In the genomic region with DNA sequence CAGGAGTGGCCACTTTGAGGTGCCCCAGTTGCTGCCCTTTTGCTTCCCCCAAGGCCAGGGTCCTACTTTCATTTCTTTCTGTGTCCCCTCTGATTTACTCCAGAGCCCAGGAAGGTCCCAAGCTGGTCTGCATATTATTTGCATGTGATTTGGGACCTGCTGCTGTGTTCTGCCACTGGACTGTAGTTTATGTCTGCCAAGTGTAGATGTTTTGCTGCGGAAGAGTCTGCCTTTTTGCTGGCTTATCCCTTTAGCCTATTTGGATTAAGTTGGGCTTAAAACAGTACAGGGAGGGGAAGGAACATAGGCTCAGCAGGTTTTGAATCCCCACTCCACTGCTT, we compare ENCODE assay signal across 27 cellular contexts. TPM values are rescaled to one million over a fixed set of nuclear protein-coding genes. Genes with fewer than 3 reads are reported as not detected.
DNase-seq lines count a peak whose midpoint lies in the region; TF ChIP-seq lines count a peak whose summit lies in the region.
"Had no signal": no experiment of that assay in that cellular context is flagged by ENCODE, and none has a peak within 500 bp of the region (broad histone marks: within the 10 kb centered on the region; RNA-seq: fewer than 3 reads in every experiment).

No MANE protein-coding gene starts in this region.

- H3K4me3 ChIP-seq in WERI-Rb-1 (ENCODE audit: low read depth, low read length) (no peak overlapping the region), esophagus (ENCODE audit: low read depth in 1 of 2, low read length in 2 of 2) (no peak overlapping the region), breast epithelium (no peak overlapping the region)
- H3K4me3 ChIP-seq: BLaER1, Peyer's patch, SK-N-MC had no signal

- H3K27me3 ChIP-seq in WERI-Rb-1 (ENCODE audit: insufficient read depth, low read depth, severe bottlenecking) (no peaks in the 10 kb centered on the region), esophagus (ENCODE audit: control insufficient read depth in 1 of 2, insufficient read depth in 2 of 2, low read length in 2 of 2) (no peaks in the 10 kb centered on the region), breast epithelium (peaks cover 0 to 3% of the 10 kb centered on the region in 2 donors)
- H3K27me3 ChIP-seq: BLaER1, Peyer's patch had no signal

- WGBS in esophagus, 2 donors, result 53 to 85% methylated on average over 1 of the region's 1 CpG

- H3K36me3 ChIP-seq in WERI-Rb-1, result no peaks in the 10 kb centered on the region
- H3K36me3 ChIP-seq in esophagus (ENCODE audit: control insufficient read depth in 2 of 2, insufficient read depth in 2 of 2, low read length in 1 of 2), result no peaks in the 10 kb centered on the region
- no peaks in the 10 kb centered on the region for H3K36me3 ChIP-seq in breast epithelium
- H3K36me3 ChIP-seq: BLaER1, Peyer's patch had no signal

- H3K4me1 ChIP-seq in esophagus (ENCODE audit: control insufficient read depth in 2 of 2, insufficient read depth in 2 of 2, low read length in 1 of 2) (peaks cover 0 to 13% of the 10 kb centered on the region in 2 donors), breast epithelium (peaks cover 0 to 2% of the 10 kb centered on the region in 2 donors)
- H3K4me1 ChIP-seq: Caco-2 had no signal

- H3K27ac ChIP-seq in C4-2B (peak overlapping the region; percentile 64), WERI-Rb-1 (peak overlapping the region; percentile 18; the same call in 1 of the 2 replicates), esophagus (ENCODE audit: low read depth in 2 of 2, low read length in 1 of 2) (peak overlapping the region; percentile 72 to 84), breast epithelium (no peak overlapping the region)
- H3K27ac ChIP-seq: BLaER1, HL-60, Peyer's patch, SK-N-MC had no signal

- TF ChIP-seq CTCF in C4-2B (conservative IDR thresholded peaks at IDR 0.05) (peak; percentile 64), WERI-Rb-1 (IDR thresholded peaks at IDR 0.05; ENCODE audit: low read depth, low read length) (no peak), breast epithelium (IDR thresholded peaks at IDR 0.05) (no peak)

- no peak overlapping the region for H3K4me3 Mint-ChIP-seq in activated T-helper 1 cell treated with anti-CD3 and anti-CD28 coated beads, Interleukin-12 subunit alpha, Interleukin-12 subunit beta, Interleukin-2, Interleukin-4 antibody, amounts not matched to agents 30 ng/mL and 10 ng/mL and 1 ng/mL, durations not matched to agents 14 hours and 24 hours and 36 hours
- H3K4me3 Mint-ChIP-seq: CD4-positive, alpha-beta memory T cell had no signal

- no peaks in the 10 kb centered on the region for H3K36me3 Mint-ChIP-seq in activated T-helper 1 cell treated with anti-CD3 and anti-CD28 coated beads, Interleukin-12 subunit alpha, Interleukin-12 subunit beta, Interleukin-2, Interleukin-4 antibody, amounts not matched to agents 30 ng/mL and 10 ng/mL and 1 ng/mL, durations not matched to agents 14 hours and 24 hours and 36 hours (ENCODE audit: low read depth)
- H3K36me3 Mint-ChIP-seq: CD4-positive, alpha-beta memory T cell had no signal

- H3K27ac Mint-ChIP-seq in activated T-helper 1 cell treated with anti-CD3 and anti-CD28 coated beads, Interleukin-12 subunit alpha, Interleukin-12 subunit beta, Interleukin-2, Interleukin-4 antibody, amounts not matched to agents 30 ng/mL and 10 ng/mL and 1 ng/mL, durations not matched to agents 14 hours and 24 hours and 36 hours, result no peak overlapping the region
- H3K27ac Mint-ChIP-seq: CD4-positive, alpha-beta memory T cell had no signal

- peaks cover 8% of the 10 kb centered on the region for H3K4me1 Mint-ChIP-seq in activated T-helper 1 cell treated with anti-CD3 and anti-CD28 coated beads, Interleukin-12 subunit alpha, Interleukin-12 subunit beta, Interleukin-2, Interleukin-4 antibody, amounts not matched to agents 30 ng/mL and 10 ng/mL and 1 ng/mL, durations not matched to agents 14 hours and 24 hours and 36 hours (ENCODE audit: low read depth)

- H3K9me3 ChIP-seq in WERI-Rb-1 (ENCODE audit: severe bottlenecking) (peaks cover 2% of the 10 kb centered on the region), esophagus (ENCODE audit: control insufficient read depth in 2 of 2, insufficient read depth in 1 of 2, low read depth in 1 of 2, low read length in 1 of 2) (no peaks in the 10 kb centered on the region), breast epithelium (no peaks in the 10 kb centered on the region)
- H3K9me3 ChIP-seq: BLaER1, Caco-2, Peyer's patch had no signal

- no peaks in the 10 kb centered on the region for H3K9me3 Mint-ChIP-seq in activated T-helper 1 cell treated with anti-CD3 and anti-CD28 coated beads, Interleukin-12 subunit alpha, Interleukin-12 subunit beta, Interleukin-2, Interleukin-4 antibody, amounts not matched to agents 30 ng/mL and 10 ng/mL and 1 ng/mL, durations not matched to agents 14 hours and 24 hours and 36 hours
- H3K9me3 Mint-ChIP-seq: CD4-positive, alpha-beta memory T cell had no signal

- H3K27me3 Mint-ChIP-seq in activated T-helper 1 cell treated with anti-CD3 and anti-CD28 coated beads, Interleukin-12 subunit alpha, Interleukin-12 subunit beta, Interleukin-2, Interleukin-4 antibody, amounts not matched to agents 30 ng/mL and 10 ng/mL and 1 ng/mL, durations not matched to agents 14 hours and 24 hours and 36 hours (ENCODE audit: insufficient read depth), result peaks cover 12% of the 10 kb centered on the region

- DNase-seq in NCI-H82 (lab: John Stamatoyannopoulos, UW) (peak; percentile 84), WERI-Rb-1 (no peak), breast epithelium (ENCODE audit: low spot score in 2 of 2) (no peak), NCI-H345 treated with DMSO at 0.1 percent for 48 hours (lab: John Stamatoyannopoulos, UW; ENCODE audit: unreplicated experiment) (no peak), head of caudate nucleus (no peak)
- DNase-seq in activated T-helper 1 cell treated with anti-CD3 and anti-CD28 coated beads, Interleukin-12 subunit alpha, Interleukin-12 subunit beta, Interleukin-2, Interleukin-4 antibody, amounts not matched to agents 30 ng/mL and 10 ng/mL and 1 ng/mL, durations not matched to agents 14 hours and 24 hours and 36 hours (ENCODE audit: low spot score), result no peak
- DNase-seq: Caco-2; CD4-positive, alpha-beta memory T cell; DMS79; EL; GDM1; KBM-7; MV-4-11; NCI-H1105; NCI-H1436 treated with DMSO at 0.1 percent for 48 hours; NCI-H1930; NCI-H2107; NCI-H524 treated with DMSO at 0.1 percent for 48 hours; SIG-M5 had no signal

- no peak for TF ChIP-seq POLR2A in breast epithelium (IDR thresholded peaks at IDR 0.05)

- intact Hi-C loops in breast epithelium (cut with DNase I; ENCODE audit: low total_unique reads) (loop anchor here (2.0 kb wide), 1 partner anchor 39 kb away; no protein-coding TSS in a partner anchor), head of caudate nucleus (cut with DNase I) (no loop called here)
- intact Hi-C loops in activated T-helper 1 cell treated with anti-CD3 and anti-CD28 coated beads, Interleukin-12 subunit alpha, Interleukin-12 subunit beta, Interleukin-2, Interleukin-4 antibody, amounts not matched to agents 30 ng/mL and 10 ng/mL and 1 ng/mL, durations not matched to agents 14 hours and 24 hours and 36 hours (cut with micrococcal nuclease), result no loop called here

RNA-seq across cellular contexts. Expression of a gene that starts 21.4 kb away (rescaled TPM):
- polyA plus RNA-seq in esophagus, result under 1 TPM; 0.26 to 0.29 TPM
- 1 to 10 TPM; 1.0 to 2.6 (median 1.9) TPM for total RNA-seq in breast epithelium
- total RNA-seq in activated T-helper 1 cell treated with anti-CD3 and anti-CD28 coated beads, Interleukin-12 subunit alpha, Interleukin-12 subunit beta, Interleukin-2, Interleukin-4 antibody, amounts not matched to agents 30 ng/mL and 10 ng/mL and 1 ng/mL, durations not matched to agents 14 hours and 24 hours and 36 hours, result 0.03 TPM in 1 of 2 replicates, not detected in the other
- total RNA-seq: H4, OCI-LY7 had no signal
- polyA plus RNA-seq: CD4-positive, alpha-beta memory T cell had no signal

Comparison
In these comparisons a context has a peak if more than half of its experiments do, and no peak if none do; other contexts are left out.
1. H3K27ac ChIP-seq: peak in C4-2B (single experiment), WERI-Rb-1 (single experiment) and esophagus (2 of 2); none in breast epithelium (0 of 2).